In the genomic region with DNA sequence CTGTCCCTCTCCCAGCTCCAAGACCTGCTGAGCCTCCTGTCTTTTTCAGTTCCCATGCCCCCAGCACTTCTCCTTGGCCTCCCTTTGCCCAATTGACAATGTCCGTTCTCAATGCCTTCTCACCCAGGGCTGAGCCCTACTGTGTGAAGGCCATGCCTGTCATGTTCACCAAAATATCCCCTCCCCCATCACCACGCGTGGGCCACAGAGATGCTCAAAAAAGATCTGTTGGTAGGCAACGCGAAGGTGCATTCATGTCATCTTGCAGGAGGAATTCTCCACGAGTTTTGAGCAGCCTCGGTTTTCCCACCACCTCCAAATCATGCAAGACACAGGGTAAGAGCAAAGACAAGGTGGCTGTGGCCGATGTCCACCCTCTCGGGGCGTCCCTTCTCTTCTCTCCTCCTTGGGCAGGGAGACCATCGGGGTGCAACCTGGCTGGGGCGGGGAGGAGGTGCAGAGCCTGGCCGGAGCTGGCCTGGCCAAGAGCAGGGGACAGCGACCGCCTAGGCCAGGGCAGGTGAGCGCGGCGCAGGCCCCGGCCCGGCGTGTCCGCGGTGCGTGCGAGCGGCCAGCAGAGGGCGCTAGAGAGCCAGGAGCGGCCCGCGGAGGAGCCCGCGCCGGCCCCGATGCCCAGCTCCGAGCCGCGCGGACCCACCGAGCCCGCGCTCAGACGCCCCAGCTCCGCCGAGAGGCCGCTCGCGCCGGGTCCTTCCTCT, we compare ENCODE assay signal across 8 cellular contexts. TPM values are rescaled to one million over a fixed set of nuclear protein-coding genes. Genes with fewer than 3 reads are reported as not detected.
DNase-seq lines count a peak whose midpoint lies in the region; ATAC-seq and TF ChIP-seq lines count a peak whose summit lies in the region.
"Not testable (repeated sequence)": the region's sequence is repeated elsewhere in the genome, so short reads cannot be mapped to it uniquely, and the experiment has no call there.

No MANE protein-coding gene starts in this region.

- H3K4me3 Mint-ChIP-seq in activated CD8-positive, alpha-beta T cell treated with anti-CD3 and anti-CD28 coated beads for 36 hours, result not testable (repeated sequence)

- H3K79me2 ChIP-seq in hepatocyte, parathyroid adenoma: not testable (repeated sequence)

- not testable (repeated sequence) for H3K9me3 Mint-ChIP-seq in activated CD8-positive, alpha-beta T cell treated with anti-CD3 and anti-CD28 coated beads for 36 hours

- H3K27ac ChIP-seq in hepatocyte, result not testable (repeated sequence)
- H3K27ac ChIP-seq in parathyroid adenoma, result peak overlapping the region; percentile 56

- H3K27me3 ChIP-seq in hepatocyte; parathyroid adenoma (ENCODE audit: control insufficient read depth, insufficient read depth, low read length): not testable (repeated sequence)

- ATAC-seq in activated CD8-positive, alpha-beta T cell treated with anti-CD3 and anti-CD28 coated beads for 36 hours, result not testable (repeated sequence)

- not testable (repeated sequence) for H3K4me1 ChIP-seq in hepatocyte (ENCODE audit: insufficient read depth); parathyroid adenoma

- not testable (repeated sequence) for H3K36me3 Mint-ChIP-seq in activated CD8-positive, alpha-beta T cell treated with anti-CD3 and anti-CD28 coated beads for 36 hours (ENCODE audit: low read depth)

- H4K20me1 ChIP-seq in hepatocyte (ENCODE audit: insufficient read depth, poor library complexity, severe bottlenecking), result not testable (repeated sequence)

- peak overlapping the region; percentile 60 for H2AFZ ChIP-seq in hepatocyte
- H2AFZ ChIP-seq in parathyroid adenoma, result peak overlapping the region; percentile 53

- H3K36me3 ChIP-seq in hepatocyte (replicated peaks; ENCODE audit: insufficient read depth, low read depth); parathyroid adenoma (ENCODE audit: control insufficient read depth, insufficient read depth, low read length): not testable (repeated sequence)

- not testable (repeated sequence) for H3K9me2 ChIP-seq in hepatocyte (replicated peaks; ENCODE audit: insufficient read depth)

- H3K27me3 Mint-ChIP-seq in activated CD8-positive, alpha-beta T cell treated with anti-CD3 and anti-CD28 coated beads for 36 hours, result peaks cover 25% of the 10 kb centered on the region

- POLR2A ChIA-PET in activated CD8-positive, alpha-beta T cell treated with anti-CD3 and anti-CD28 coated beads for 36 hours (lab: Charles Lee), result not testable (repeated sequence)

- CTCF ChIA-PET in activated CD8-positive, alpha-beta T cell treated with anti-CD3 and anti-CD28 coated beads for 36 hours (lab: Charles Lee), result interaction anchor here (0.7 kb wide), 2 partner anchors 74 to 96 kb away, joined by 3 to 4 read pairs; no protein-coding TSS in a partner anchor

- H3K4me2 ChIP-seq in hepatocyte (peak overlapping the region; percentile 90), parathyroid adenoma (ENCODE audit: low read length) (peak overlapping the region; percentile 44)

- H3K4me1 Mint-ChIP-seq in activated CD8-positive, alpha-beta T cell treated with anti-CD3 and anti-CD28 coated beads for 36 hours (ENCODE audit: low read depth), result not testable (repeated sequence)

- 31% methylated on average over 25 of the region's 48 CpGs for WGBS in hepatocyte (ENCODE audit: low lambda C conversion rate, missing lambda C conversion rate)

- intact Hi-C loops in activated CD8-positive, alpha-beta T cell treated with anti-CD3 and anti-CD28 coated beads for 36 hours (cut with micrococcal nuclease), result not testable (repeated sequence)

- H3K9me3 ChIP-seq in hepatocyte (ENCODE audit: low read depth); parathyroid adenoma (ENCODE audit: control insufficient read depth, low read length): not testable (repeated sequence)

- H3K4me3 ChIP-seq in cardiac fibroblast (replicated peaks in 1 of 2; ENCODE audit: low read depth in 2 of 2, low read length in 2 of 2) (peak overlapping the region in 1 of 2 donors; percentile 28), hepatocyte (peak overlapping the region; percentile 49), parathyroid adenoma (ENCODE audit: low read depth, low read length) (peak overlapping the region; percentile 31)

- not testable (repeated sequence) for H3K9ac ChIP-seq in parathyroid adenoma

- in situ Hi-C loops in Caki2 (cut with HindIII; ENCODE audit: low pct_unique_long_range_greater_than_20kb, low sequenced_read_pairs), result not testable (repeated sequence)

- TF ChIP-seq CTCF in activated CD8-positive, alpha-beta T cell treated with anti-CD3 and anti-CD28 coated beads for 36 hours (IDR thresholded peaks at IDR 0.05), result peak; percentile 65
- TF ChIP-seq CTCF in cardiac fibroblast (IDR thresholded peaks at IDR 0.05; ENCODE audit: low read depth, low read length), result peak; percentile 27
- peak; percentile 56 for TF ChIP-seq CTCF in hepatocyte (IDR thresholded peaks at IDR 0.05; ENCODE audit: poor library complexity)
- peak; percentile 40 for TF ChIP-seq CTCF in parathyroid adenoma (IDR thresholded peaks at IDR 0.05)

- not testable (repeated sequence) for H3K27ac Mint-ChIP-seq in activated CD8-positive, alpha-beta T cell treated with anti-CD3 and anti-CD28 coated beads for 36 hours

- DNase-seq in Caki2 (ENCODE audit: low read depth) (peak; percentile 22), HuH-7 (ENCODE audit: low spot score) (peak; percentile 37), OCI-M2 (lab: John Stamatoyannopoulos, UW; ENCODE audit: unreplicated experiment) (peak; percentile 0), cardiac fibroblast (ENCODE audit: low read depth in 2 of 2) (peak; percentile 22 to 33), hepatocyte (ENCODE audit: low spot score) (peak; percentile 76)
- DNase-seq in activated CD8-positive, alpha-beta T cell treated with anti-CD3 and anti-CD28 coated beads for 36 hours, result peak; percentile 57
- peak; percentile 38 for DNase-seq in stimulated activated naive CD4-positive, alpha-beta T cell treated with Interleukin-2 at 50 U/mL for 16 hours (lab: John Stamatoyannopoulos, UW)

RNA-seq across cellular contexts. Expression of gene KRTAP5-11, which starts 56.3 kb away (rescaled TPM):
- total RNA-seq in Caki2 (2014; rRNA removed; shearing (Covaris generic); ENCODE audit: low replicate concordance), result not detected in 2 replicates
- total RNA-seq in activated CD8-positive, alpha-beta T cell treated with anti-CD3 and anti-CD28 coated beads for 36 hours, result not detected
- not detected in 2 replicates for total RNA-seq in hepatocyte
- not detected in 2 replicates for polyA plus RNA-seq in hepatocyte

Comparison
In these comparisons a context has a peak if more than half of its experiments do, and no peak if none do; other contexts are left out.
1. DNase-seq: peak in every context shown above with its lines; median percentile 76 in hepatocyte; 57 in activated CD8-positive, alpha-beta T cell treated with anti-CD3 and anti-CD28 coated beads for 36 hours; 38 in stimulated activated naive CD4-positive, alpha-beta T cell treated with Interleukin-2 at 50 U/mL for 16 hours; 37 in HuH-7; 28 in cardiac fibroblast; 22 in Caki2; 0 in OCI-M2.